8 cellular contexts compared by ENCODE assay signal in the genomic region with DNA sequence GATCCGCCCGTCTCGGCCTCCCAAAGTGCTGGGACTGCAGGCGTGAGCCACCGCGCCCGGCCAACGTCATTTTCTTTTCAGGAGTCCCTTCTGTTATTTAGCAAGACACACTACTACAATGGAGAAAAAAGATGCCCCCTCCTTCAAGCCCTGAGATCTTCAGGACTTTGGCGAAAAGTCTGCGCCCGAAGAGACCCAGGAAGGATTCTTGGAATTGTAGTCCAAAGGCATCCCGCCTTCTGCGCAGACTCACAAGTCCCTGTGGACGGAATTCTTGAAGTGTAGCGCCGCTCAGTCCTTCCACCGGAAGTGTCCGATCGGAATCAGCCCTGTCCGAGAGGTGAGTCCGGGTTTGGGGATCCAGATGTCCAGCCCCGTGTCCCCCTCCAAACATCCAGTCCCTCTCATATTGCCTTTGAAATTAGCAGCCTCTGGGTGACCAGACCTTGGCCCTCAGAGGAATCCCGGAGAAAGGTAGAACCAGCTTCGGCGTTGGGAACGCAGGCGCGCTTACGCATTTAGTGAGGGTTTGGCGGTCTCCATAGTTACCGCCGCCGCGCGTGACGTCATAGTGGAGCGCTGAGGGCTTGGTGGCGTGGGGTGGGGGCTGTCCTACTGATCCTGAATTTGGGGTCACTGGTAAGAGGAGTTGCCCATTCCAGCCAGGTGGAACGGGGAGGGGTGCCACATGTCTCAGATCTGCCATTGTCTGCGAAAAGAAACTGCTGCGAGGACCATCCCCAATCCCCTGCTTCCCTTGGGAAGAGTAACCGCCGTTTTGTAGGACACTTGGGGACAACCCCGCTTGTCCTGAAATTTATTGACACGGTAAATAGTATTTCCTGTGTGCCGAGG. TPM values are rescaled to one million over a fixed set of nuclear protein-coding genes. Genes with fewer than 3 reads are reported as not detected.
DNase-seq lines count a peak whose midpoint lies in the region; ATAC-seq and TF ChIP-seq lines count a peak whose summit lies in the region.

No MANE protein-coding gene starts in this region.

- intact Hi-C loops in CD14-positive monocyte (cut with micrococcal nuclease) = loop anchor here (2.0 to 10.0 kb wide), 5 partner anchors 56 to 1546 kb away; a partner anchor contains a TSS
- intact Hi-C loops in activated CD4-positive, alpha-beta memory T cell treated with anti-CD3 and anti-CD28 coated beads for 36 hours (cut with micrococcal nuclease) = loop anchor here (1.0 to 5.0 kb wide), 6 partner anchors 23 to 506 kb away; a partner anchor contains a TSS
- intact Hi-C loops in dorsolateral prefrontal cortex (cut with DNase I) = loop anchor here (1.0 to 10.0 kb wide), 5 partner anchors 23 to 276 kb away; no protein-coding TSS in a partner anchor

- ATAC-seq in GM19438 (IDR thresholded peaks at IDR 0.05; ENCODE audit: low read depth, unreplicated experiment) (peak; percentile 75), HG03571 (IDR thresholded peaks at IDR 0.05; ENCODE audit: unreplicated experiment) (peak; percentile 70)

- H3K4me1 ChIP-seq in liver (ENCODE audit: control insufficient read depth in 4 of 4, insufficient read depth in 4 of 4, low read length in 3 of 4) = peaks cover 2 to 10% (median 5%) of the 10 kb centered on the region in 4 donors

- H3K36me3 ChIP-seq in liver (ENCODE audit: control insufficient read depth in 4 of 4, insufficient read depth in 3 of 4, low read depth in 1 of 4, low read length in 3 of 4) = peaks cover 0 to 6% (median 3%) of the 10 kb centered on the region in 4 donors

- CTCF ChIA-PET in activated CD4-positive, alpha-beta memory T cell treated with anti-CD3 and anti-CD28 coated beads for 36 hours (lab: Charles Lee) = interaction anchor here (0.7 kb wide), 1 partner anchor 17 kb away, joined by 3 read pairs; no protein-coding TSS in a partner anchor

- peak overlapping the region; percentile 83 to 91 for H3K9ac ChIP-seq in liver (ENCODE audit: low read depth in 1 of 2, low read length in 2 of 2)

- POLR2A ChIA-PET in activated CD4-positive, alpha-beta memory T cell treated with anti-CD3 and anti-CD28 coated beads for 36 hours (lab: Charles Lee) = interaction anchor here (0.6 to 1.8 kb wide), 4 partner anchors 12 to 351 kb away, joined by 3 to 8 read pairs (median 4); no protein-coding TSS in a partner anchor

- DNase-seq in CD14-positive monocyte (ENCODE audit: low spot score) (peak; percentile 96), NCI-H748 treated with DMSO at 0.1 percent for 48 hours (lab: John Stamatoyannopoulos, UW) (peak; percentile 93), dorsolateral prefrontal cortex (peak; percentile 85 to 95 (median 92))
- DNase-seq in activated CD4-positive, alpha-beta memory T cell treated with anti-CD3 and anti-CD28 coated beads for 36 hours = peak; percentile 92
- peak; percentile 87 to 89 for DNase-seq in stimulated activated CD4-positive, alpha-beta T cell treated with anti-CD3 and anti-CD28 coated beads, Interleukin-2, amount 100 ng/mL, for 48 hours

- H3K9me3 Mint-ChIP-seq in CD14-positive monocyte = peaks cover 0 to 3% (median 2%) of the 10 kb centered on the region in 7 donors
- no peaks in the 10 kb centered on the region for H3K9me3 Mint-ChIP-seq in activated CD4-positive, alpha-beta memory T cell treated with anti-CD3 and anti-CD28 coated beads for 36 hours

- H3K9me3 ChIP-seq in liver (ENCODE audit: control insufficient read depth in 4 of 4, low read length in 3 of 4) = no peaks in the 10 kb centered on the region

- H3K4me1 Mint-ChIP-seq in CD14-positive monocyte = peaks cover 13% of the 10 kb centered on the region
- peaks cover 20% of the 10 kb centered on the region for H3K4me1 Mint-ChIP-seq in activated CD4-positive, alpha-beta memory T cell treated with anti-CD3 and anti-CD28 coated beads for 36 hours (ENCODE audit: low read depth)

- peak in 1 of 2 donors; percentile 46 for TF ChIP-seq RAD21 in liver (IDR thresholded peaks at IDR 0.05)

- H3K27ac ChIP-seq in dorsolateral prefrontal cortex = peak overlapping the region; percentile 27 to 98 (median 87)
- peak overlapping the region; percentile 81 to 82 for H3K27ac ChIP-seq in liver (ENCODE audit: low read depth in 1 of 2, low read length in 2 of 2)

- H3K36me3 Mint-ChIP-seq in CD14-positive monocyte = no peaks in the 10 kb centered on the region
- peaks cover 7% of the 10 kb centered on the region for H3K36me3 Mint-ChIP-seq in activated CD4-positive, alpha-beta memory T cell treated with anti-CD3 and anti-CD28 coated beads for 36 hours

- no peak for TF ChIP-seq CTCF in CD14-positive monocyte (IDR thresholded peaks at IDR 0.05)
- peak in 30 of 56 donors; percentile 11 to 55 (median 20) for TF ChIP-seq CTCF in dorsolateral prefrontal cortex (IDR thresholded peaks at IDR 0.05 in 54 of 56, conservative IDR thresholded peaks at IDR 0.05 in 2 of 56; ENCODE audit: low read depth in 1 of 56, partially characterized antibody in 56 of 56)
- TF ChIP-seq CTCF in liver (IDR thresholded peaks at IDR 0.05; ENCODE audit: low read depth, low read length, missing input control) = no peak

- H3K4me3 Mint-ChIP-seq in CD14-positive monocyte = peak overlapping the region; percentile 96 to 97
- H3K4me3 Mint-ChIP-seq in activated CD4-positive, alpha-beta memory T cell treated with anti-CD3 and anti-CD28 coated beads for 36 hours = peak overlapping the region; percentile 96

- H3K27me3 ChIP-seq in dorsolateral prefrontal cortex = no peaks in the 10 kb centered on the region
- H3K27me3 ChIP-seq in liver (ENCODE audit: control insufficient read depth in 4 of 4, insufficient read depth in 4 of 4, low read length in 3 of 4) = no peaks in the 10 kb centered on the region

- H3K27ac Mint-ChIP-seq in CD14-positive monocyte = peak overlapping the region; percentile 93 to 100 (median 99)
- peak overlapping the region; percentile 97 for H3K27ac Mint-ChIP-seq in activated CD4-positive, alpha-beta memory T cell treated with anti-CD3 and anti-CD28 coated beads for 36 hours

- under 1% methylated on average over 46 of the region's 46 CpGs for WGBS in liver

- H3K4me3 ChIP-seq in dorsolateral prefrontal cortex = peak overlapping the region; percentile 61 to 96 (median 83)
- peak overlapping the region; percentile 62 to 94 (median 84) for H3K4me3 ChIP-seq in liver (ENCODE audit: low read depth in 1 of 3, low read length in 3 of 3)

- peaks cover 0 to 2% (median 0%) of the 10 kb centered on the region in 3 donors for H3K27me3 Mint-ChIP-seq in CD14-positive monocyte (ENCODE audit: low read depth in 3 of 3)
- no peaks in the 10 kb centered on the region for H3K27me3 Mint-ChIP-seq in activated CD4-positive, alpha-beta memory T cell treated with anti-CD3 and anti-CD28 coated beads for 36 hours

TF ChIP-seq in liver, 16 proteins besides CTCF, POLR2A, EP300 and RAD21 (continues in another document):
- TF ChIP-seq SP1 (IDR thresholded peaks at IDR 0.05) (peak; percentile 48), RXRA (IDR thresholded peaks at IDR 0.05) (peak; percentile 42 to 64), FOXA1 (IDR thresholded peaks at IDR 0.05) (no peak), JUND (IDR thresholded peaks at IDR 0.05) (peak; percentile 31 to 49), YY1 (IDR thresholded peaks at IDR 0.05) (peak; percentile 77), HNF4G (IDR thresholded peaks at IDR 0.05) (peak; percentile 59), FOXA2 (IDR thresholded peaks at IDR 0.05) (no peak), NR2F2 (IDR thresholded peaks at IDR 0.05) (peak; percentile 70), HNF4A (conservative IDR thresholded peaks at IDR 0.05) (peak; percentile 73 to 82), GABPA (IDR thresholded peaks at IDR 0.05 in 1 of 2, conservative IDR thresholded peaks at IDR 0.05 in 1 of 2) (peak; percentile 99), TAF1 (conservative IDR thresholded peaks at IDR 0.05) (peak; percentile 65)
- TF ChIP-seq, protein P1, sequence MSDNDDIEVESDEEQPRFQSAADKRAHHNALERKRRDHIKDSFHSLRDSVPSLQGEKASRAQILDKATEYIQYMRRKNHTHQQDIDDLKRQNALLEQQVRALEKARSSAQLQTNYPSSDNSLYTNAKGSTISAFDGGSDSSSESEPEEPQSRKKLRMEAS (IDR thresholded peaks at IDR 0.05) = peak; percentile 65
- TF ChIP-seq, protein P2, sequence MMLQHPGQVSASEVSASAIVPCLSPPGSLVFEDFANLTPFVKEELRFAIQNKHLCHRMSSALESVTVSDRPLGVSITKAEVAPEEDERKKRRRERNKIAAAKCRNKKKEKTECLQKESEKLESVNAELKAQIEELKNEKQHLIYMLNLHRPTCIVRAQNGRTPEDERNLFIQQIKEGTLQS (IDR thresholded peaks at IDR 0.05) = peak; percentile 42
- TF ChIP-seq, protein P3, sequence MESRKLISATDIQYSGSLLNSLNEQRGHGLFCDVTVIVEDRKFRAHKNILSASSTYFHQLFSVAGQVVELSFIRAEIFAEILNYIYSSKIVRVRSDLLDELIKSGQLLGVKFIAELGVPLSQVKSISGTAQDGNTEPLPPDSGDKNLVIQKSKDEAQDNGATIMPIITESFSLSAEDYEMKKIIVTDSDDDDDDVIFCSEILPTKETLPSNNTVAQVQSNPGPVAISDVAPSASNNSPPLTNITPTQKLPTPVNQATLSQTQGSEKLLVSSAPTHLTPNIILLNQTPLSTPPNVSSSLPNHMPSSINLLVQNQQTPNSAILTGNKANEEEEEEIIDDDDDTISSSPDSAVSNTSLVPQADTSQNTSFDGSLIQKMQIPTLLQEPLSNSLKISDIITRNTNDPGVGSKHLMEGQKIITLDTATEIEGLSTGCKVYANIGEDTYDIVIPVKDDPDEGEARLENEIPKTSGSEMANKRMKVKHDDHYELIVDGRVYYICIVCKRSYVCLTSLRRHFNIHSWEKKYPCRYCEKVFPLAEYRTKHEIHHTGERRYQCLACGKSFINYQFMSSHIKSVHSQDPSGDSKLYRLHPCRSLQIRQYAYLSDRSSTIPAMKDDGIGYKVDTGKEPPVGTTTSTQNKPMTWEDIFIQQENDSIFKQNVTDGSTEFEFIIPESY (IDR thresholded peaks at IDR 0.05) = peak; percentile 69

RNA-seq across cellular contexts. Expression of a gene that starts 0.5 kb away (rescaled TPM):
- polyA plus RNA-seq in CD14-positive monocyte = under 1 TPM in 1 of 2 donors, not detected in 1; 0.08 TPM
- 1 to 10 TPM; 3.7 to 4.0 TPM for total RNA-seq in activated CD4-positive, alpha-beta memory T cell treated with anti-CD3 and anti-CD28 coated beads for 36 hours
- 1 to 10 TPM in 77 of 120 experiments, under 1 TPM in 43; 0.39 to 2.3 (median 1.2) TPM for total RNA-seq in dorsolateral prefrontal cortex
- 1 to 10 TPM in 1 of 2 donors, under 1 TPM in 1; 0.51 to 1.3 TPM for total RNA-seq in liver
- under 1 TPM; 0.54 to 0.62 TPM for polyA plus RNA-seq in liver

RNA-seq across cellular contexts. Expression of a gene that starts 43.6 kb away (rescaled TPM):
- polyA plus RNA-seq in CD14-positive monocyte = 1 to 10 TPM; 3.5 to 5.9 TPM
- 1 to 10 TPM; 2.8 to 3.6 TPM for total RNA-seq in activated CD4-positive, alpha-beta memory T cell treated with anti-CD3 and anti-CD28 coated beads for 36 hours
- 10 to 100 TPM in 4 of 120 experiments, 1 to 10 TPM in 116; 3.4 to 11.1 (median 6.4) TPM for total RNA-seq in dorsolateral prefrontal cortex
- 1 to 10 TPM; 1.5 to 3.5 TPM for total RNA-seq in liver
- 1 to 10 TPM; 1.9 to 3.4 TPM for polyA plus RNA-seq in liver

Comparison
In these comparisons a context has a peak if more than half of its experiments do, and no peak if none do; other contexts are left out.
1. Peak in every context shown above with its lines: DNase-seq, ATAC-seq, H3K4me3 ChIP-seq and H3K27ac ChIP-seq.
2. CTCF ChIP-seq: peak in dorsolateral prefrontal cortex (30 of 56); none in CD14-positive monocyte (single experiment) and liver (single experiment).